ENCODE assay signal across 1 cellular context in the genomic region with DNA sequence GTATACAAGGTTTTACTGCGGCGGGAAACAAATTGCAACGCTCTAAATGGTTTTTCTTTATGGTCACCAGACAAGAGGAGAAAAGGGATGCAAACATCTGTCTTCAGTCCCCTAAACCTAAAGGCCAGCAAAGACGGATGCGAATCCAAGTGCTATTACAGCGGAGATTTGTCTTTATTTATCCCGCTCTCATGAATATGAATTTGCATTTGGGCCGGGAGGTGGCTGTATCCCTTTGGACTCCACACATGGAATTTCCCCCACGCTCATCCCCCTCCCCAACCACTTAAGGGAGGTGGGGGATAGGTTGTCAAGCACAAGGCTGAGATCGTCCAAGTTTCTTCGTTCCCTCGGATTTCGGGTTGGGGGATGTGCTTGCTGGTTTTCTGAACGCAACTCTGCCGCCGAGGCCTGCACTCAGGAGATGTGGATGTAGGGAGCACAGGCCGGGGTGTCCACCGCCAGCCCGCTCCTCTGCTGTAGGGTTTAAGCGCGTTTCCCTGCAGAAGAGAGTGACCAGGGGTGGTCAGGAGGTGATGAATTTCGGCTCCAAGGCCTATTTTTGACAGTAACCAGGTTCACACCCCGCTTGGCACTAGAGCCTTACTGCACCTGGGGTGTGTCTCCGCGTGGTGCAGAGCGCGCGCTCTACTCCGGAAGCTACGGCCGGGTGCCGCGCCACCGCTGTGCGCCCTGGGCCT.
TF ChIP-seq lines count a peak whose summit lies in the region.

No MANE protein-coding gene starts in this region.

TF ChIP-seq in endothelial cell of umbilical vein, 7 proteins besides CTCF, POLR2A, EP300 and RAD21:
- TF ChIP-seq FOS (IDR thresholded peaks at IDR 0.05; ENCODE audit: borderline replicate concordance, insufficient read depth, low read length): no peak
- TF ChIP-seq EZH2 (IDR thresholded peaks at IDR 0.05; ENCODE audit: borderline replicate concordance, low read depth, low read length, severe bottlenecking): peak; percentile 82
